ENCODE assay signal across 8 cellular contexts in genomic region chr18:9017900-9018217, GRCh38.
DNase-seq lines count a peak whose midpoint lies in the region; TF ChIP-seq lines count a peak whose summit lies in the region.

No MANE protein-coding gene starts in this region.

- H3K27ac Mint-ChIP-seq in osteocyte (ENCODE audit: unreplicated experiment) (peak overlapping the region; percentile 95), nephron progenitor cell (no peak overlapping the region)

- TF ChIP-seq CTCF in NB4 (IDR thresholded peaks at IDR 0.05; ENCODE audit: low read depth, low read length) (no peak), osteocyte (IDR thresholded peaks at IDR 0.05) (no peak), nephron progenitor cell (IDR thresholded peaks at IDR 0.05) (no peak)

- peak overlapping the region; percentile 57 for H3K4me3 Mint-ChIP-seq in osteocyte (ENCODE audit: unreplicated experiment)
- H3K4me3 Mint-ChIP-seq in nephron progenitor cell: no peak overlapping the region

- H3K36me3 Mint-ChIP-seq in osteocyte (ENCODE audit: unreplicated experiment): no peaks in the 10 kb centered on the region
- H3K36me3 Mint-ChIP-seq in nephron progenitor cell (ENCODE audit: low read depth): no peaks in the 10 kb centered on the region

- peak overlapping the region; percentile 39 for H3K4me3 ChIP-seq in NB4 (ENCODE audit: low read depth, low read length)
- no peak overlapping the region for H3K4me3 ChIP-seq in H7 (ENCODE audit: insufficient read depth, low read depth, low read length)

- H3K4me1 Mint-ChIP-seq in osteocyte (ENCODE audit: unreplicated experiment) (peaks cover 30% of the 10 kb centered on the region), nephron progenitor cell (peaks cover 19% of the 10 kb centered on the region)

- peak; percentile 66 for DNase-seq in Daoy (ENCODE audit: low read depth)
- DNase-seq in NB4 (ENCODE audit: low read depth): no peak
- peak; percentile 26 for DNase-seq in cerebellar cortex (ENCODE audit: low spot score)
- no peak for DNase-seq in osteocyte (ENCODE audit: extremely low spot score, unreplicated experiment)
- DNase-seq in NCI-H146 (lab: John Stamatoyannopoulos, UW): no peak
- DNase-seq in NOMO-1 (lab: John Stamatoyannopoulos, UW; ENCODE audit: unreplicated experiment in 2 of 2): no peak
- no peak for DNase-seq in nephron progenitor cell
- DNase-seq in H7: no peak

- TF ChIP-seq POLR2A in NB4 (IDR thresholded peaks at IDR 0.05; ENCODE audit: extremely low read depth, insufficient read length): no peak

- H3K36me3 ChIP-seq in H7 (replicated peaks; ENCODE audit: control insufficient read depth, insufficient read depth, low read length): no peaks in the 10 kb centered on the region

- H3K27me3 Mint-ChIP-seq in osteocyte (ENCODE audit: unreplicated experiment): no peaks in the 10 kb centered on the region
- peaks cover 19% of the 10 kb centered on the region for H3K27me3 Mint-ChIP-seq in nephron progenitor cell (ENCODE audit: low read depth, poor library complexity)

- H3K9me3 Mint-ChIP-seq in osteocyte (ENCODE audit: unreplicated experiment) (peaks cover 4% of the 10 kb centered on the region), nephron progenitor cell (peaks cover 9% of the 10 kb centered on the region)

- H3K27me3 ChIP-seq in H7 (ENCODE audit: control insufficient read depth, insufficient read depth, low read length): no peaks in the 10 kb centered on the region

Comparison
In these comparisons a context has a peak if more than half of its experiments do, and no peak if none do; other contexts are left out.
1. DNase-seq: peak in Daoy (single experiment) and cerebellar cortex (single experiment); none in NB4 (single experiment), osteocyte (single experiment), NCI-H146 (single experiment), NOMO-1 (0 of 2), nephron progenitor cell (single experiment) and H7 (single experiment).